10 cellular contexts compared by ENCODE assay signal in genomic region chr4:142961866-142962265, GRCh38.
A peak's percentile ranks its signal among the peaks of the same experiment; 100 is the strongest.
DNase-seq lines count a peak whose midpoint lies in the region; ATAC-seq, FAIRE-seq and TF ChIP-seq lines count a peak whose summit lies in the region.
"Had no signal": no experiment of that assay in that cellular context is flagged by ENCODE, and none has a peak within 500 bp of the region (broad histone marks: within the 10 kb centered on the region; RNA-seq: fewer than 3 reads in every experiment).

No MANE protein-coding gene starts in this region.

- no peaks in the 10 kb centered on the region for H3K9me3 ChIP-seq in sigmoid colon

- intact Hi-C loops in sigmoid colon (cut with DNase I) = no loop called here

- peak in 2 of 4 donors; percentile 69 to 85 for TF ChIP-seq EP300 in sigmoid colon (IDR thresholded peaks at IDR 0.05)

- 0 to 5% methylated on average over 1 of the region's 1 CpG for WGBS in sigmoid colon, 2 donors

- FAIRE-seq in endometrium (lab: Jason Lieb, UNC) = peak; percentile 92

- H3K27me3 ChIP-seq in sigmoid colon = no peaks in the 10 kb centered on the region

- no peaks in the 10 kb centered on the region for H3K36me3 ChIP-seq in sigmoid colon

- DNase-seq in KBM-7 = peak; percentile 86
- no peak for DNase-seq in sigmoid colon
- no peak for DNase-seq in islet precursor cell
- no peak for DNase-seq in activated CD4-positive, alpha-beta T cell treated with anti-CD3 and anti-CD28 coated beads, Interleukin-2, amount 50 U/mL, for 48 hours
- no peak for DNase-seq in NCI-H446 treated with DMSO at 0.1 percent for 48 hours (lab: John Stamatoyannopoulos, UW)
- DNase-seq in GM03348 (ENCODE audit: low spot score) = no peak
- DNase-seq: activated naive CD4-positive, alpha-beta T cell; NCI-H526 treated with DMSO at 0.1 percent for 48 hours had no signal

- TF ChIP-seq POLR2A in sigmoid colon (IDR thresholded peaks at IDR 0.05) = no peak

- no peak for TF ChIP-seq CTCF in sigmoid colon (IDR thresholded peaks at IDR 0.05)

- H3K4me3 ChIP-seq in sigmoid colon = no peak overlapping the region

- in situ Hi-C loops in KBM-7 (cut with MboI; ENCODE audit: low pct_unique_long_range_greater_than_20kb, low sequenced_read_pairs) = no loop called here

- peaks cover 0 to 32% (median 22%) of the 10 kb centered on the region in 4 donors for H3K4me1 ChIP-seq in sigmoid colon

- peak overlapping the region; percentile 34 to 73 (median 68) for H3K27ac ChIP-seq in sigmoid colon

- ATAC-seq in GM19023 (IDR thresholded peaks at IDR 0.05; ENCODE audit: unreplicated experiment) = peak; percentile 66
